ENCODE assay signal across 8 cellular contexts in genomic region chr11:111603633-111604130, GRCh38. TPM values are rescaled to one million over a fixed set of nuclear protein-coding genes. Genes with fewer than 3 reads are reported as not detected.
A peak's percentile ranks its signal among the peaks of the same experiment; 100 is the strongest.
DNase-seq lines count a peak whose midpoint lies in the region; ATAC-seq, FAIRE-seq and TF ChIP-seq lines count a peak whose summit lies in the region.

No MANE protein-coding gene starts in this region.

- H3K27me3 Mint-ChIP-seq in activated CD8-positive, alpha-beta memory T cell treated with anti-CD3 and anti-CD28 coated beads, Interleukin-2, amount 10 ng/mL, durations not matched to agents 7 days and 5 days: no peaks in the 10 kb centered on the region

- TF ChIP-seq CTCF in HepG2 (CRISPR knock-in tag; IDR thresholded peaks at IDR 0.05) (no peak), thyroid gland (IDR thresholded peaks at IDR 0.05) (no peak), omental fat pad (IDR thresholded peaks at IDR 0.05) (no peak)

- TSS peak; percentile 60 for BruUV-seq in HepG2 (replicated peaks; lab: Mats Ljungman, UMichigan)

- no peak for TF ChIP-seq POLR2A in HepG2 (IDR thresholded peaks at IDR 0.05; ENCODE audit: insufficient read depth in 1 of 2, low read depth in 2 of 2, low read length in 2 of 2)
- no peak for TF ChIP-seq POLR2A in thyroid gland (IDR thresholded peaks at IDR 0.05)

- TF ChIP-seq EP300 in HepG2 (IDR thresholded peaks at IDR 0.05; ENCODE audit: low read depth in 2 of 2, low read length in 2 of 2) (no peak), HepG2 (CRISPR knock-in tag; IDR thresholded peaks at IDR 0.05; ENCODE audit: borderline replicate concordance) (no peak)

- TF ChIP-seq RAD21 in HepG2 (CRISPR knock-in tag; IDR thresholded peaks at IDR 0.05): no peak

- H3K27me3 ChIP-seq in HepG2 (ENCODE audit: control insufficient read depth in 1 of 2, insufficient read depth in 2 of 2, low read length in 2 of 2) (no peaks in the 10 kb centered on the region), thyroid gland (no peaks in the 10 kb centered on the region)

- CTCF ChIA-PET in activated CD8-positive, alpha-beta memory T cell treated with anti-CD3 and anti-CD28 coated beads, Interleukin-2, amount 10 ng/mL, durations not matched to agents 7 days and 5 days (lab: Charles Lee): interaction anchor here (1.0 to 3.1 kb wide), 17 partner anchors 9 to 268 kb away, joined by 3 to 26 read pairs (median 5); partner anchors contain the start of genes ALG9 and PPP2R1B
- CTCF ChIA-PET in HepG2 (lab: Yijun Ruan, JAX; ENCODE audit: low intra/inter-chr PET ratio, low total read pairs): interaction anchor here (2.6 kb wide), 1 partner anchor 174 kb away, joined by 16 read pairs; no protein-coding TSS in a partner anchor

- H2AFZ ChIP-seq in HepG2 (ENCODE audit: low read length): no peak overlapping the region

- POLR2A ChIA-PET in HepG2 (lab: Yijun Ruan, JAX): interaction anchor here (1.0 to 3.1 kb wide), 4 partner anchors 30 to 174 kb away, joined by 3 to 17 read pairs (median 4); partner anchors contain the start of gene PPP2R1B

- H3K4me2 ChIP-seq in HepG2 (ENCODE audit: low read depth, low read length): peak overlapping the region; percentile 90

- intact Hi-C loops in HepG2 (cut with micrococcal nuclease; ENCODE audit: unreplicated experiment) (loop anchor here (1.0 to 5.0 kb wide), 4 partner anchors 24 to 174 kb away; no protein-coding TSS in a partner anchor), thyroid gland (cut with DNase I) (loop anchor here (5.0 kb wide), 2 partner anchors 174 to 234 kb away; no protein-coding TSS in a partner anchor)

- in situ Hi-C loops in HepG2 (cut with HindIII; ENCODE audit: extremely low pct_ligation_motif_present, low pct_unique_long_range_greater_than_20kb): loop anchor here (5.0 kb wide), 2 partner anchors 174 to 239 kb away; no protein-coding TSS in a partner anchor

- peaks cover 26% of the 10 kb centered on the region for H3K4me1 Mint-ChIP-seq in activated CD8-positive, alpha-beta memory T cell treated with anti-CD3 and anti-CD28 coated beads, Interleukin-2, amount 10 ng/mL, durations not matched to agents 7 days and 5 days

- H3K27ac Mint-ChIP-seq in activated CD8-positive, alpha-beta memory T cell treated with anti-CD3 and anti-CD28 coated beads, Interleukin-2, amount 10 ng/mL, durations not matched to agents 7 days and 5 days: peak overlapping the region; percentile 91

- no peak for ATAC-seq in activated CD8-positive, alpha-beta memory T cell treated with anti-CD3 and anti-CD28 coated beads, Interleukin-2, amount 10 ng/mL, durations not matched to agents 7 days and 5 days
- ATAC-seq in HepG2 (no peak), omental fat pad (ENCODE audit: low FRiP score) (no peak), GM19351 (IDR thresholded peaks at IDR 0.05; ENCODE audit: unreplicated experiment) (no peak)

- H3K27ac ChIP-seq in angular gyrus (ENCODE audit: low read depth, low read length): peak overlapping the region; percentile 84
- H3K27ac ChIP-seq in HepG2 (ENCODE audit: extremely low read length, insufficient read depth, low read length): peak overlapping the region; percentile 87
- peak overlapping the region; percentile 41 to 100 (median 98) for H3K27ac ChIP-seq in thyroid gland

- peak overlapping the region; percentile 84 to 95 (median 90) for H3K4me3 ChIP-seq in HepG2 (replicated peaks in 1 of 3; ENCODE audit: insufficient read depth in 1 of 3, low read depth in 2 of 3, low read length in 3 of 3)
- peak overlapping the region in 2 of 3 donors; percentile 85 to 97 for H3K4me3 ChIP-seq in thyroid gland (replicated peaks in 1 of 3)

- H3K36me3 Mint-ChIP-seq in activated CD8-positive, alpha-beta memory T cell treated with anti-CD3 and anti-CD28 coated beads, Interleukin-2, amount 10 ng/mL, durations not matched to agents 7 days and 5 days: no peaks in the 10 kb centered on the region

- H3K36me3 ChIP-seq in HepG2 (replicated peaks in 1 of 2; ENCODE audit: control insufficient read depth in 1 of 2, insufficient read depth in 2 of 2, low read length in 2 of 2) (no peaks in the 10 kb centered on the region), thyroid gland (no peaks in the 10 kb centered on the region)

- no peaks in the 10 kb centered on the region for H3K9me3 ChIP-seq in HepG2 (ENCODE audit: low read length)
- H3K9me3 ChIP-seq in thyroid gland: no peaks in the 10 kb centered on the region

- WGBS in HepG2 (ENCODE audit: low lambda C conversion rate): 3% methylated on average over 7 of the region's 7 CpGs
- 4 to 5% methylated on average over 7 of the region's 7 CpGs for WGBS in thyroid gland, 2 donors

- H3K4me1 ChIP-seq in HepG2 (ENCODE audit: insufficient read depth, low read length): peaks cover 52% of the 10 kb centered on the region
- H3K4me1 ChIP-seq in thyroid gland: peaks cover 13 to 15% of the 10 kb centered on the region in 2 donors

- DNase-seq in activated CD8-positive, alpha-beta memory T cell treated with anti-CD3 and anti-CD28 coated beads, Interleukin-2, amount 10 ng/mL, durations not matched to agents 7 days and 5 days: no peak
- DNase-seq in activated CD8-positive, alpha-beta memory T cell treated with anti-CD3 and anti-CD28 coated beads, Interleukin-2, amount 50 U/mL, for 48 hours: no peak
- no peak for DNase-seq in HepG2 (ENCODE audit: low spot score)
- DNase-seq in thyroid gland: no peak
- no peak for DNase-seq in omental fat pad (ENCODE audit: low spot score)
- DNase-seq in HT-29 (ENCODE audit: low spot score): no peak

- no peaks in the 10 kb centered on the region for H3K9me3 Mint-ChIP-seq in activated CD8-positive, alpha-beta memory T cell treated with anti-CD3 and anti-CD28 coated beads, Interleukin-2, amount 10 ng/mL, durations not matched to agents 7 days and 5 days (ENCODE audit: low read depth)

- FAIRE-seq in HepG2 (lab: Jason Lieb, UNC): peak; percentile 8

- H3K79me2 ChIP-seq in HepG2 (ENCODE audit: insufficient read depth, low read length): peaks cover 62% of the 10 kb centered on the region

- peak overlapping the region; percentile 95 for H3K9ac ChIP-seq in HepG2 (ENCODE audit: insufficient read depth, low read depth, low read length)

- peak overlapping the region; percentile 96 for H3K4me3 Mint-ChIP-seq in activated CD8-positive, alpha-beta memory T cell treated with anti-CD3 and anti-CD28 coated beads, Interleukin-2, amount 10 ng/mL, durations not matched to agents 7 days and 5 days

- peaks cover 10% of the 10 kb centered on the region for H4K20me1 ChIP-seq in HepG2 (ENCODE audit: insufficient read depth, low read length)

TF ChIP-seq in HepG2, 621 proteins besides CTCF, POLR2A, EP300 and RAD21 (continues in another document):
- no peak for TF ChIP-seq JUNB (CRISPR knock-in tag; IDR thresholded peaks at IDR 0.05; ENCODE audit: borderline replicate concordance)
- no peak for TF ChIP-seq SP1 (IDR thresholded peaks at IDR 0.05)
- no peak for TF ChIP-seq SP1 (CRISPR knock-in tag; IDR thresholded peaks at IDR 0.05)
- TF ChIP-seq, protein P1, sequence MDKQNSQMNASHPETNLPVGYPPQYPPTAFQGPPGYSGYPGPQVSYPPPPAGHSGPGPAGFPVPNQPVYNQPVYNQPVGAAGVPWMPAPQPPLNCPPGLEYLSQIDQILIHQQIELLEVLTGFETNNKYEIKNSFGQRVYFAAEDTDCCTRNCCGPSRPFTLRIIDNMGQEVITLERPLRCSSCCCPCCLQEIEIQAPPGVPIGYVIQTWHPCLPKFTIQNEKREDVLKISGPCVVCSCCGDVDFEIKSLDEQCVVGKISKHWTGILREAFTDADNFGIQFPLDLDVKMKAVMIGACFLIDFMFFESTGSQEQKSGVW (CRISPR knock-in tag; IDR thresholded peaks at IDR 0.05; ENCODE audit: borderline replicate concordance): no peak
- TF ChIP-seq, protein P2, sequence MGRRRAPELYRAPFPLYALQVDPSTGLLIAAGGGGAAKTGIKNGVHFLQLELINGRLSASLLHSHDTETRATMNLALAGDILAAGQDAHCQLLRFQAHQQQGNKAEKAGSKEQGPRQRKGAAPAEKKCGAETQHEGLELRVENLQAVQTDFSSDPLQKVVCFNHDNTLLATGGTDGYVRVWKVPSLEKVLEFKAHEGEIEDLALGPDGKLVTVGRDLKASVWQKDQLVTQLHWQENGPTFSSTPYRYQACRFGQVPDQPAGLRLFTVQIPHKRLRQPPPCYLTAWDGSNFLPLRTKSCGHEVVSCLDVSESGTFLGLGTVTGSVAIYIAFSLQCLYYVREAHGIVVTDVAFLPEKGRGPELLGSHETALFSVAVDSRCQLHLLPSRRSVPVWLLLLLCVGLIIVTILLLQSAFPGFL (CRISPR knock-in tag; IDR thresholded peaks at IDR 0.05): no peak
- TF ChIP-seq PAX8 (CRISPR knock-in tag; IDR thresholded peaks at IDR 0.05; ENCODE audit: borderline replicate concordance): no peak

RNA-seq across cellular contexts. Expression of gene SIK2, which starts 1.4 kb away (rescaled TPM):
- total RNA-seq in activated CD8-positive, alpha-beta memory T cell treated with anti-CD3 and anti-CD28 coated beads, Interleukin-2, amount 10 ng/mL, durations not matched to agents 7 days and 5 days: 1 to 10 TPM; 7.9 to 9.7 TPM
- total RNA-seq in HepG2 (2016; rRNA removed; fragmentation: Illumina TruSeq; extraction: Trizol): 8.1 and 11.0 TPM in 2 replicates
- total RNA-seq in HepG2 (2016; cell fraction: cytosol; rRNA removed; fragmentation: Illumina TruSeq; extraction: Trizol; ENCODE audit: low read depth): 1.0 and 1.2 TPM in 2 replicates
- total RNA-seq in HepG2 (2016; cell fraction: insoluble cytoplasmic fraction; rRNA removed; fragmentation: Illumina TruSeq; extraction: Trizol): 8.6 and 10.1 TPM in 2 replicates
- total RNA-seq in HepG2 (2016; cell fraction: membrane; rRNA removed; fragmentation: Illumina TruSeq; extraction: Trizol): 4.9 TPM in 2 replicates
- total RNA-seq in HepG2 (2016; cell fraction: nucleus; rRNA removed; fragmentation: Illumina TruSeq; extraction: Trizol): 7.5 and 8.5 TPM in 2 replicates
- polyA plus RNA-seq in HepG2 (2011; rRNA removed): 11.5 and 15.4 TPM in 2 replicates
- polyA plus RNA-seq in HepG2 (2011; cell fraction: cytosol; rRNA removed): 7.5 and 8.1 TPM in 2 replicates
- 6.6 and 9.5 TPM in 2 replicates for polyA plus RNA-seq in HepG2 (2011; cell fraction: nucleus; rRNA removed)
- 7.1 and 8.4 TPM in 2 replicates for polyA plus RNA-seq in HepG2 (2012)
- 0.48 and 0.64 TPM in 2 replicates for polyA plus RNA-seq in HepG2 (2016; cell fraction: cytosol; fragmentation: Illumina TruSeq; extraction: Trizol; ENCODE audit: low read depth)
- 7.0 and 8.4 TPM in 2 replicates for polyA plus RNA-seq in HepG2 (2016; cell fraction: insoluble cytoplasmic fraction; fragmentation: Illumina TruSeq; extraction: Trizol; ENCODE audit: low read depth)
- 1.7 and 2.0 TPM in 2 replicates for polyA plus RNA-seq in HepG2 (2016; cell fraction: membrane; fragmentation: Illumina TruSeq; extraction: Trizol; ENCODE audit: low read depth)
- polyA plus RNA-seq in HepG2 (2016; cell fraction: nucleus; fragmentation: Illumina TruSeq; extraction: Trizol; ENCODE audit: insufficient read depth, low read depth): 7.7 and 13.1 TPM in 2 replicates
- 21.7 and 23.9 TPM in 2 replicates for polyA minus RNA-seq in HepG2 (2011; rRNA and poly(A)+ RNA removed; ENCODE audit: low replicate concordance)
- polyA minus RNA-seq in HepG2 (2011; cell fraction: cytosol; rRNA and poly(A)+ RNA removed): 8.0 and 8.5 TPM in 2 replicates
- polyA minus RNA-seq in HepG2 (2011; cell fraction: nucleus; rRNA and poly(A)+ RNA removed): 10.3 and 10.8 TPM in 2 replicates
- total RNA-seq in thyroid gland: 10 to 100 TPM; 20.7 to 35.0 (median 26.8) TPM
- 100 to 1,000 TPM in 1 of 4 donors, 10 to 100 TPM in 3; 27.3 to 111 (median 73.6) TPM for total RNA-seq in omental fat pad
- 11.4 and 12.4 TPM in 2 replicates for total RNA-seq in HT-29 (2014; rRNA removed; shearing (Covaris generic))
